ENCODE assay signal across 32 cellular contexts in the genomic region with DNA sequence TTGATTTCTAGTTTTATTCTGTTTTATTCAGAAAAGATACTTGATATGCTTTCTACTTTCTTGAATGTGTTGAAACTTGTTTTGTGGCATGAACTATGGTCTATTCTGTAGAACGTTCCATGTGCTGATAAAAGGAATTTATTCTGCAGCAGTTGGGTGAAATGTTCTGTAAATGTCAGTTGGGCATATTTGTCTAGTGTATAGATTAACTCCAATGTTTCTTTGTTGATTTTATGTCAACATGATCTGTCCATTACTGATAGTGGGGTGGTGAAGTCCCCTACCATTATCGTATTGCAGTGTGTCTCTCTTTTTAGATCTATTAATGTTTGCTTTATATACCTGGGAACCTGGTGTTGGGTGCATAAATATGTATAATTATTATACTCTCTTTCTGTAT.
"Had no signal": no experiment of that assay in that cellular context is flagged by ENCODE, and none has a peak within 500 bp of the region (broad histone marks: within the 10 kb centered on the region; RNA-seq: fewer than 3 reads in every experiment).

No MANE protein-coding gene starts in this region.

- H3K79me2 ChIP-seq: parathyroid adenoma had no signal

- H3K4me3 ChIP-seq: neural progenitor cell, ovary, psoas muscle, skin epidermis, smooth muscle cell, spleen, suprapubic skin, testis, tibial artery, upper lobe of left lung, vagina had no signal

- ATAC-seq: naive thymus-derived CD4-positive, alpha-beta T cell; natural killer cell; psoas muscle; right cardiac atrium; sciatic nerve; stimulated activated memory B cell treated with anti-CD40 and anti-IgM and Interleukin-4, amounts not matched to agents 10 μg/mL and 1 μg/mL and 100 μg/mL, for 72 hours; stimulated activated naive CD8-positive, alpha-beta T cell treated with anti-CD3 and anti-CD28 coated beads, Interleukin-15, amount 100 ng/mL, for 72 hours; stimulated activated naive CD8-positive, alpha-beta T cell treated with anti-CD3 and anti-CD28 coated beads, Interleukin-15, Interleukin-2, amounts not matched to agents 100 U/mL and 50 U/mL, for 24 hours had no signal

- H3K27ac Mint-ChIP-seq: naive thymus-derived CD4-positive, alpha-beta T cell; natural killer cell; nephron; neural progenitor cell; stimulated activated memory B cell treated with anti-CD40 and anti-IgM and Interleukin-4, amounts not matched to agents 10 μg/mL and 1 μg/mL and 100 μg/mL, for 72 hours had no signal

- H3K9me3 ChIP-seq: ovary, suprapubic skin, testis, tibial artery, upper lobe of left lung, vagina had no signal

- H3K27me3 Mint-ChIP-seq: naive thymus-derived CD4-positive, alpha-beta T cell; progenitor cell of endocrine pancreas; stimulated activated memory B cell treated with anti-CD40 and anti-IgM and Interleukin-4, amounts not matched to agents 10 μg/mL and 1 μg/mL and 100 μg/mL, for 72 hours; stimulated activated naive CD8-positive, alpha-beta T cell treated with anti-CD3 and anti-CD28 coated beads, Interleukin-15, amount 100 ng/mL, for 72 hours had no signal

- H3K9me3 Mint-ChIP-seq: natural killer cell had no signal

- H3K4me1 ChIP-seq: neural progenitor cell, parathyroid adenoma, psoas muscle, spleen, suprapubic skin, testis, tibial artery, upper lobe of left lung, vagina had no signal

- H3K9ac ChIP-seq: neural progenitor cell, parathyroid adenoma had no signal

- H3K36me3 ChIP-seq: ovary had no signal

- DNase-seq: naive thymus-derived CD4-positive, alpha-beta T cell; natural killer cell; occipital lobe; ovary; posterior cingulate gyrus; psoas muscle; right cardiac atrium; spleen; stimulated activated CD4-positive, alpha-beta T cell treated with anti-CD3 and anti-CD28 coated beads, Interleukin-12 subunit alpha, Interleukin-12 subunit beta, amount 100 ng/mL, for 4 hours; stimulated activated CD4-positive, alpha-beta T cell treated with anti-CD3 and anti-CD28 coated beads, Interleukin-1b, Interleukin-23, amount 100 ng/mL, for 48 hours; stimulated activated CD4-positive, alpha-beta T cell treated with anti-CD3 and anti-CD28 coated beads, Interleukin-4, amount 100 ng/mL, for 1 hour; stimulated activated CD4-positive, alpha-beta T cell treated with anti-CD3 and anti-CD28 coated beads, Interleukin-4, amount 100 ng/mL, for 4 hours; stimulated activated CD8-positive, alpha-beta memory T cell treated with anti-CD3 and anti-CD28 coated beads, Interleukin-4, amount 100 ng/mL, for 48 hours; stimulated activated naive CD4-positive, alpha-beta T cell; stimulated activated naive CD8-positive, alpha-beta T cell treated with anti-CD3 and anti-CD28 coated beads, Interleukin-15, amount 100 ng/mL, for 72 hours; stimulated activated naive CD8-positive, alpha-beta T cell treated with anti-CD3 and anti-CD28 coated beads, Interleukin-15, Interleukin-2, amounts not matched to agents 100 U/mL and 50 U/mL, for 24 hours; substantia nigra; testis; tibial artery; trophoblast cell; upper lobe of left lung had no signal

- H3K4me3 Mint-ChIP-seq: naive thymus-derived CD4-positive, alpha-beta T cell; natural killer cell; nephron; neural progenitor cell; stimulated activated memory B cell treated with anti-CD40 and anti-IgM and Interleukin-4, amounts not matched to agents 10 μg/mL and 1 μg/mL and 100 μg/mL, for 72 hours; stimulated activated naive CD8-positive, alpha-beta T cell treated with anti-CD3 and anti-CD28 coated beads, Interleukin-15, amount 100 ng/mL, for 72 hours had no signal

- H3K27ac ChIP-seq: neural progenitor cell, ovary, parathyroid adenoma, psoas muscle, skin epidermis, spleen, suprapubic skin, testis, tibial artery, upper lobe of left lung, vagina had no signal

- H3K27me3 ChIP-seq: neural progenitor cell, ovary, spleen, suprapubic skin, testis, tibial artery, upper lobe of left lung, vagina had no signal

- H2AFZ ChIP-seq: neural progenitor cell, parathyroid adenoma had no signal

- FAIRE-seq: urothelium cell line had no signal

- H3K4me2 ChIP-seq: neural progenitor cell, smooth muscle cell had no signal

- H3K4me1 Mint-ChIP-seq: nephron; neural progenitor cell; stimulated activated naive CD8-positive, alpha-beta T cell treated with anti-CD3 and anti-CD28 coated beads, Interleukin-15, amount 100 ng/mL, for 72 hours had no signal
